ENCODE assay signal across 18 cellular contexts in the genomic region with DNA sequence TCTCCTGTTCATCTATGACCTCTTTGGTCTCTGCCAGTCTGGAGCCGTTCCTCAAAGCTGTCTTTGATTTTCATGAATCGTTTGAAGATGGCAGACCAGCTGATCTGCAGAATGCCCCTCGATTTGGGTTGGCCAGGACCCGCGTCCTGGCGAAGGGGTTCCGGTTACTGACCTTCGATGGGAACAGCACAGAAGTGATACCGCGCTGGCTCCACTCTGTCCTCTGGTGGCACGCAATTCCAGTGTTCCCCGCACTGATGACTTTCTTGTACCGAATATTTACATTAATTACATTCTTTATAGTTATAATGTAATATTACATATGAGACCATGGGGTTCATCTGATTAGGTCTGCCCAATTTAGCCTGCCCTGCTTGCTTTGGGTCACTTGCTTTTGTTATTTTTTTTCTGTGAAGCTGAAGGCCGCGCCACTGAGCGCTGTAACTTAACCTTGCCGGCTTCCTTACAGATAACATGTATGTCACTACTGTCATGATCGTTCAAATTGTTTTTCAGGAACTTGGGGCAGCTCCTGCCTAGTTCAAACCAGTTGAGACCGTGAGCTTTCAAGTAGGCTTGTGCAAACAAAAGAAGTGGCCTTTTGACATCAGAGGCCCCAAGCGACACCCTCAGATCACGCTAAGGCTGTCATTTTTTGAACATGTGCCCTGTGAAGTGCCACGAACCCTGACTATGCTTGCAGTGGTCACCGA. TPM values are rescaled to one million over a fixed set of nuclear protein-coding genes. Genes with fewer than 3 reads are reported as not detected.
DNase-seq lines count a peak whose midpoint lies in the region; ATAC-seq and TF ChIP-seq lines count a peak whose summit lies in the region.
"Had no signal": no experiment of that assay in that cellular context is flagged by ENCODE, and none has a peak within 500 bp of the region (broad histone marks: within the 10 kb centered on the region; RNA-seq: fewer than 3 reads in every experiment).

No MANE protein-coding gene starts in this region.

- peaks cover 0 to 5% of the 10 kb centered on the region in 2 donors for H3K36me3 ChIP-seq in left lung
- no peaks in the 10 kb centered on the region for H3K36me3 ChIP-seq in suprapubic skin
- H3K36me3 ChIP-seq: Peyer's patch had no signal

- TF ChIP-seq CTCF in left lung (IDR thresholded peaks at IDR 0.05) (no peak), suprapubic skin (IDR thresholded peaks at IDR 0.05) (no peak)

- H3K27me3 ChIP-seq in left lung = no peaks in the 10 kb centered on the region
- no peaks in the 10 kb centered on the region for H3K27me3 ChIP-seq in suprapubic skin
- H3K27me3 ChIP-seq: Peyer's patch had no signal

- DNase-seq in NCI-H2029 (lab: John Stamatoyannopoulos, UW) (peak; percentile 44), NCI-H2029 treated with DMSO at 0.1 percent for 48 hours (lab: John Stamatoyannopoulos, UW) (no peak), NCI-H510A (lab: John Stamatoyannopoulos, UW) (peak; percentile 64), left lung (no peak), suprapubic skin (ENCODE audit: low spot score in 2 of 2) (no peak), globus pallidus (ENCODE audit: low spot score) (no peak), Ammon's horn (ENCODE audit: low spot score) (no peak)
- DNase-seq in effector CD4-positive, alpha-beta T cell = no peak
- DNase-seq: 8988T; CD4-positive, CD25-positive, alpha-beta regulatory T cell; DMS79 treated with DMSO at 0.1 percent for 48 hours; KG1; NCI-H187 treated with DMSO at 0.1 percent for 48 hours; NCI-H2171 treated with DMSO at 0.1 percent for 48 hours; NCI-H446; NCI-H748 treated with DMSO at 0.1 percent for 48 hours; NK-92 treated with Interleukin-12 subunit alpha and Interleukin-12 subunit beta, amount 100 ng/mL, for 24 hours; Peyer's patch had no signal

- no peak for TF ChIP-seq POLR2A in suprapubic skin (IDR thresholded peaks at IDR 0.05)

- 91% methylated on average over 23 of the region's 23 CpGs for WGBS in suprapubic skin

- H3K27ac ChIP-seq in left lung (no peak overlapping the region), suprapubic skin (peak overlapping the region; percentile 65)
- H3K27ac ChIP-seq: Peyer's patch had no signal

- H3K4me1 ChIP-seq in left lung (peaks cover 10 to 28% of the 10 kb centered on the region in 2 donors), suprapubic skin (peaks cover 33% of the 10 kb centered on the region)

- intact Hi-C loops in left lung (cut with DNase I) = no loop called here

- H3K9me3 ChIP-seq in left lung (peaks cover 0 to 4% of the 10 kb centered on the region in 2 donors), suprapubic skin (no peaks in the 10 kb centered on the region)
- H3K9me3 ChIP-seq: Peyer's patch had no signal

- no peak for TF ChIP-seq EP300 in suprapubic skin (IDR thresholded peaks at IDR 0.05)

- no peak overlapping the region for H3K4me3 ChIP-seq in left lung
- H3K4me3 ChIP-seq in suprapubic skin = no peak overlapping the region
- H3K4me3 ChIP-seq: Peyer's patch had no signal

- peak; percentile 7 for ATAC-seq in left lung

RNA-seq across cellular contexts. Expression of gene USP18, which starts 4.1 kb away (rescaled TPM):
- total RNA-seq in left lung (10 to 100 TPM; 10.5 to 22.3 TPM), suprapubic skin (1 to 10 TPM; 3.5 to 8.1 (median 5.0) TPM)

RNA-seq across cellular contexts. Expression of gene TUBA8, which starts 35.2 kb away (rescaled TPM):
- under 1 TPM; 0.79 to 0.87 TPM for total RNA-seq in left lung
- 1 to 10 TPM; 1.7 to 7.1 (median 2.6) TPM for total RNA-seq in suprapubic skin

Comparison
In these comparisons a context has a peak if more than half of its experiments do, and no peak if none do; other contexts are left out.
1. DNase-seq: peak in NCI-H2029 (single experiment) and NCI-H510A (single experiment); none in NCI-H2029 treated with DMSO at 0.1 percent for 48 hours (single experiment), left lung (0 of 2), suprapubic skin (0 of 2), globus pallidus (single experiment), effector CD4-positive, alpha-beta T cell (single experiment) and Ammon's horn (single experiment).